In genomic region chr9:72315089-72315509, GRCh38 we compare ENCODE assay signal across 8 cellular contexts. TPM values are rescaled to one million over a fixed set of nuclear protein-coding genes. Genes with fewer than 3 reads are reported as not detected.
DNase-seq lines count a peak whose midpoint lies in the region; ATAC-seq and TF ChIP-seq lines count a peak whose summit lies in the region.

No MANE protein-coding gene starts in this region.

- H3K27me3 ChIP-seq in heart right ventricle (no peaks in the 10 kb centered on the region), sigmoid colon (no peaks in the 10 kb centered on the region), Caco-2 (replicated peaks; ENCODE audit: control insufficient read depth, insufficient read depth, low read length) (no peaks in the 10 kb centered on the region)

- no peaks in the 10 kb centered on the region for H3K36me3 ChIP-seq in heart right ventricle
- no peaks in the 10 kb centered on the region for H3K36me3 ChIP-seq in sigmoid colon
- no peaks in the 10 kb centered on the region for H3K36me3 ChIP-seq in Caco-2 (ENCODE audit: control insufficient read depth, insufficient read depth, low read length)

- TF ChIP-seq POLR2A in sigmoid colon (IDR thresholded peaks at IDR 0.05): no peak

- H3K36me3 Mint-ChIP-seq in Caco-2 (ENCODE audit: insufficient read depth, unreplicated experiment): no peaks in the 10 kb centered on the region

- TF ChIP-seq EP300 in sigmoid colon (IDR thresholded peaks at IDR 0.05): no peak

- intact Hi-C loops in heart right ventricle (cut with DNase I) (loop anchor here in 1 of 10 donors (10.0 kb wide), 1 partner anchor 50 kb away; the partner anchor contains the start of gene ZFAND5), sigmoid colon (cut with DNase I) (loop anchor here (1.0 to 10.0 kb wide), 2 partner anchors 50 to 220 kb away; partner anchors contain the start of gene ZFAND5), Caco-2 (cut with micrococcal nuclease; ENCODE audit: unreplicated experiment) (no loop called here)

- peak overlapping the region in 3 of 10 donors; percentile 35 to 59 (median 48) for H3K27ac ChIP-seq in heart right ventricle
- H3K27ac ChIP-seq in sigmoid colon: peak overlapping the region; percentile 74 to 85 (median 78)

- peaks cover 0 to 34% (median 17%) of the 10 kb centered on the region in 9 donors for H3K4me1 ChIP-seq in heart right ventricle
- H3K4me1 ChIP-seq in sigmoid colon: peaks cover 0 to 48% (median 37%) of the 10 kb centered on the region in 4 donors
- H3K4me1 ChIP-seq in Caco-2: no peaks in the 10 kb centered on the region

- H3K9me3 Mint-ChIP-seq in Caco-2 (ENCODE audit: unreplicated experiment): no peaks in the 10 kb centered on the region

- WGBS in heart right ventricle, 2 donors: 1 to 2% methylated on average over 5 of the region's 5 CpGs
- 4 to 26% methylated on average over 5 of the region's 5 CpGs for WGBS in sigmoid colon, 2 donors

- BruUV-seq in Caco-2 (replicated peaks; lab: Mats Ljungman, UMichigan): no TSS peak

- H3K4me3 Mint-ChIP-seq in Caco-2 (ENCODE audit: unreplicated experiment): no peak overlapping the region

- H3K4me1 Mint-ChIP-seq in Caco-2 (ENCODE audit: low read depth, unreplicated experiment): no peaks in the 10 kb centered on the region

- ATAC-seq in heart right ventricle: peak; percentile 34 to 82 (median 75)
- no peak for ATAC-seq in HG03342 (IDR thresholded peaks at IDR 0.05; ENCODE audit: unreplicated experiment)
- ATAC-seq in GM21390 (IDR thresholded peaks at IDR 0.05; ENCODE audit: unreplicated experiment): no peak
- no peak for ATAC-seq in HG02623 (IDR thresholded peaks at IDR 0.05; ENCODE audit: unreplicated experiment)

- DNase-seq in ELF-1 (ENCODE audit: low read depth, low spot score): peak; percentile 30
- peak; percentile 69 for DNase-seq in RPMI7951 (ENCODE audit: low read depth)
- peak; percentile 57 to 58 for DNase-seq in heart right ventricle
- DNase-seq in sigmoid colon: peak; percentile 88
- DNase-seq in Caco-2: no peak

- H3K27ac Mint-ChIP-seq in Caco-2 (ENCODE audit: unreplicated experiment): no peak overlapping the region

- H3K4me3 ChIP-seq in heart right ventricle: peak overlapping the region in 6 of 10 donors; percentile 12 to 42 (median 28)
- peak overlapping the region in 3 of 4 donors; percentile 8 to 30 (median 26) for H3K4me3 ChIP-seq in sigmoid colon
- H3K4me3 ChIP-seq in Caco-2 (ENCODE audit: low read depth, low read length): no peak overlapping the region

- H3K9me3 ChIP-seq in heart right ventricle: peaks cover 0 to 3% (median 0%) of the 10 kb centered on the region in 11 donors
- H3K9me3 ChIP-seq in sigmoid colon: no peaks in the 10 kb centered on the region
- H3K9me3 ChIP-seq in Caco-2: no peaks in the 10 kb centered on the region

- CTCF ChIA-PET in Caco-2 (lab: Charles Lee): no interaction called here

- TF ChIP-seq CTCF in heart right ventricle (IDR thresholded peaks at IDR 0.05) (peak in 2 of 9 donors; percentile 10 to 15), sigmoid colon (IDR thresholded peaks at IDR 0.05) (no peak), Caco-2 (IDR thresholded peaks at IDR 0.05; ENCODE audit: insufficient read depth in 1 of 2, low read depth in 1 of 2, low read length in 1 of 2, severe bottlenecking in 1 of 2, unreplicated experiment in 1 of 2) (no peak)

- POLR2A ChIA-PET in Caco-2 (lab: Charles Lee): no interaction called here

- H3K27me3 Mint-ChIP-seq in Caco-2 (ENCODE audit: insufficient read depth, unreplicated experiment): no peaks in the 10 kb centered on the region

RNA-seq across cellular contexts. Expression of gene ZFAND5, which starts 49.9 kb away (rescaled TPM):
- 92.4 and 115 TPM in 2 replicates for total RNA-seq in RPMI7951 (2014; rRNA removed; shearing (Covaris generic))
- 100 to 1,000 TPM; 158 to 280 (median 230) TPM for total RNA-seq in heart right ventricle
- 100 to 1,000 TPM in 1 of 2 donors, 10 to 100 TPM in 1; 66.7 to 147 TPM for polyA plus RNA-seq in heart right ventricle
- total RNA-seq in sigmoid colon: 100 to 1,000 TPM; 126 to 307 (median 177) TPM
- polyA plus RNA-seq in sigmoid colon: 10 to 100 TPM; 49.5 to 78.3 (median 78.1) TPM
- total RNA-seq in Caco-2 (2022): 30.9 and 34.4 TPM in 2 replicates

Comparison
In these comparisons a context has a peak if more than half of its experiments do, and no peak if none do; other contexts are left out.
1. DNase-seq: peak in ELF-1 (single experiment), RPMI7951 (single experiment), heart right ventricle (2 of 2) and sigmoid colon (single experiment); none in Caco-2 (0 of 2).
2. ATAC-seq: peak in heart right ventricle (8 of 8); none in HG03342 (single experiment), GM21390 (single experiment) and HG02623 (single experiment).